19 cellular contexts compared by ENCODE assay signal in genomic region chr11:1082346-1082727, GRCh38. TPM values are rescaled to one million over a fixed set of nuclear protein-coding genes. Genes with fewer than 3 reads are reported as not detected.
A peak's percentile ranks its signal among the peaks of the same experiment; 100 is the strongest.
DNase-seq lines count a peak whose midpoint lies in the region; ATAC-seq, FAIRE-seq and TF ChIP-seq lines count a peak whose summit lies in the region.
"Had no signal": no experiment of that assay in that cellular context is flagged by ENCODE, and none has a peak within 500 bp of the region (broad histone marks: within the 10 kb centered on the region; RNA-seq: fewer than 3 reads in every experiment).

No MANE protein-coding gene starts in this region.

- H3K9me3 ChIP-seq in A549 (no peaks in the 10 kb centered on the region), osteoblast (ENCODE audit: low read depth, low read length) (no peaks in the 10 kb centered on the region)
- H3K9me3 ChIP-seq: HAP-1, MG63 had no signal

- H3K4me1 Mint-ChIP-seq in activated CD8-positive, alpha-beta memory T cell treated with anti-CD3 and anti-CD28 coated beads, Interleukin-2, amount 10 ng/mL, durations not matched to agents 7 days and 5 days = no peaks in the 10 kb centered on the region
- H3K4me1 Mint-ChIP-seq in glutamatergic neuron (ENCODE audit: low read depth, unreplicated experiment) = no peaks in the 10 kb centered on the region
- H3K4me1 Mint-ChIP-seq: CD4-positive, CD25-positive, alpha-beta regulatory T cell had no signal

- H3K27ac Mint-ChIP-seq in activated CD8-positive, alpha-beta memory T cell treated with anti-CD3 and anti-CD28 coated beads, Interleukin-2, amount 10 ng/mL, durations not matched to agents 7 days and 5 days = no peak overlapping the region
- H3K27ac Mint-ChIP-seq in glutamatergic neuron (ENCODE audit: unreplicated experiment) = no peak overlapping the region
- H3K27ac Mint-ChIP-seq: CD4-positive, CD25-positive, alpha-beta regulatory T cell had no signal

- TF ChIP-seq CTCF in A549 (IDR thresholded peaks at IDR 0.05) (no peak), glutamatergic neuron (IDR thresholded peaks at IDR 0.05; ENCODE audit: partially characterized antibody, unreplicated experiment) (no peak), osteoblast (IDR thresholded peaks at IDR 0.05; ENCODE audit: extremely low read depth, low read depth, low read length) (no peak)

- H3K4me2 ChIP-seq in A549 = no peak overlapping the region
- no peak overlapping the region for H3K4me2 ChIP-seq in osteoblast (ENCODE audit: insufficient read depth, low read length)

- no peaks in the 10 kb centered on the region for H3K9me3 Mint-ChIP-seq in activated CD8-positive, alpha-beta memory T cell treated with anti-CD3 and anti-CD28 coated beads, Interleukin-2, amount 10 ng/mL, durations not matched to agents 7 days and 5 days (ENCODE audit: low read depth)
- peaks cover 1% of the 10 kb centered on the region for H3K9me3 Mint-ChIP-seq in glutamatergic neuron (ENCODE audit: unreplicated experiment)
- H3K9me3 Mint-ChIP-seq: CD4-positive, CD25-positive, alpha-beta regulatory T cell had no signal

- no peak overlapping the region for H3K4me3 Mint-ChIP-seq in activated CD8-positive, alpha-beta memory T cell treated with anti-CD3 and anti-CD28 coated beads, Interleukin-2, amount 10 ng/mL, durations not matched to agents 7 days and 5 days
- no peak overlapping the region for H3K4me3 Mint-ChIP-seq in glutamatergic neuron (ENCODE audit: unreplicated experiment)
- H3K4me3 Mint-ChIP-seq: CD4-positive, CD25-positive, alpha-beta regulatory T cell had no signal

- TF ChIP-seq RAD21 in A549 (conservative IDR thresholded peaks at IDR 0.05 in 1 of 2, IDR thresholded peaks at IDR 0.05 in 1 of 2) = no peak

- no peaks in the 10 kb centered on the region for H3K4me1 ChIP-seq in A549
- H3K4me1 ChIP-seq in osteoblast (ENCODE audit: insufficient read depth, low read length) = no peaks in the 10 kb centered on the region
- H3K4me1 ChIP-seq: HAP-1 had no signal

- peak; percentile 12 for DNase-seq in activated CD8-positive, alpha-beta memory T cell treated with anti-CD3 and anti-CD28 coated beads, Interleukin-2, amount 50 U/mL, for 4 hours
- DNase-seq in activated CD8-positive, alpha-beta memory T cell treated with anti-CD3 and anti-CD28 coated beads, Interleukin-2, amount 10 ng/mL, durations not matched to agents 7 days and 5 days = no peak
- no peak for DNase-seq in A549 (ENCODE audit: low read depth in 1 of 2, low spot score in 1 of 2)
- peak; percentile 13 for DNase-seq in glutamatergic neuron
- peak; percentile 73 for DNase-seq in osteoblast (ENCODE audit: insufficient read length, low spot score, missing footprints)
- no peak for DNase-seq in GM19239 (ENCODE audit: insufficient read length, low spot score)
- DNase-seq in AG08395 (ENCODE audit: low spot score) = no peak
- DNase-seq: AML-193; Calu3; CD4-positive, CD25-positive, alpha-beta regulatory T cell; MG63; NCI-H1105; NCI-H1694 treated with DMSO at 0.1 percent for 48 hours; NCI-H774 had no signal

- H3K4me3 ChIP-seq in A549 (no peak overlapping the region), osteoblast (ENCODE audit: insufficient read depth, low read length) (no peak overlapping the region)
- H3K4me3 ChIP-seq: HAP-1, MG63 had no signal

- no peak for TF ChIP-seq POLR2A in A549 (IDR thresholded peaks at IDR 0.05; ENCODE audit: low read length)

- H2AFZ ChIP-seq in osteoblast (ENCODE audit: low read length) = no peak overlapping the region

- CTCF ChIA-PET in activated CD8-positive, alpha-beta memory T cell treated with anti-CD3 and anti-CD28 coated beads, Interleukin-2, amount 10 ng/mL, durations not matched to agents 7 days and 5 days (lab: Charles Lee) = no interaction called here
- CTCF ChIA-PET in A549 (lab: Yijun Ruan, JAX) = no interaction called here

- TF ChIP-seq EP300 in A549 (IDR thresholded peaks at IDR 0.05) = no peak

- H3K27me3 Mint-ChIP-seq in activated CD8-positive, alpha-beta memory T cell treated with anti-CD3 and anti-CD28 coated beads, Interleukin-2, amount 10 ng/mL, durations not matched to agents 7 days and 5 days = no peaks in the 10 kb centered on the region
- H3K27me3 Mint-ChIP-seq in glutamatergic neuron (ENCODE audit: unreplicated experiment) = no peaks in the 10 kb centered on the region
- H3K27me3 Mint-ChIP-seq: CD4-positive, CD25-positive, alpha-beta regulatory T cell had no signal

- no peaks in the 10 kb centered on the region for H4K20me1 ChIP-seq in osteoblast (ENCODE audit: insufficient read depth, low read length)

- no peak for ATAC-seq in activated CD8-positive, alpha-beta memory T cell treated with anti-CD3 and anti-CD28 coated beads, Interleukin-2, amount 10 ng/mL, durations not matched to agents 7 days and 5 days
- ATAC-seq in A549 = peak; percentile 6 to 30; a peak in 3 of 6 replicates
- no peak for ATAC-seq in GM18502 (IDR thresholded peaks at IDR 0.05; ENCODE audit: poor library complexity, unreplicated experiment)

- H3K36me3 Mint-ChIP-seq in activated CD8-positive, alpha-beta memory T cell treated with anti-CD3 and anti-CD28 coated beads, Interleukin-2, amount 10 ng/mL, durations not matched to agents 7 days and 5 days = no peaks in the 10 kb centered on the region
- H3K36me3 Mint-ChIP-seq in glutamatergic neuron (ENCODE audit: unreplicated experiment) = no peaks in the 10 kb centered on the region
- H3K36me3 Mint-ChIP-seq: CD4-positive, CD25-positive, alpha-beta regulatory T cell had no signal

- FAIRE-seq in A549 (lab: Jason Lieb, UNC) (no peak), GM19239 (lab: Jason Lieb, UNC) (no peak)
- FAIRE-seq: GM18507 had no signal

- H3K36me3 ChIP-seq in osteoblast (ENCODE audit: insufficient read depth, low read length) = no peaks in the 10 kb centered on the region
- H3K36me3 ChIP-seq: HAP-1, MG63 had no signal

- no peaks in the 10 kb centered on the region for H3K79me2 ChIP-seq in osteoblast (ENCODE audit: insufficient read depth, low read length)

- H3K27ac ChIP-seq in A549 (no peak overlapping the region), osteoblast (ENCODE audit: low read depth, low read length) (no peak overlapping the region)

- POLR2A ChIA-PET in A549 (lab: Yijun Ruan, JAX) = no interaction called here

- no peaks in the 10 kb centered on the region for H3K27me3 ChIP-seq in osteoblast (ENCODE audit: insufficient read depth, low read length)
- H3K27me3 ChIP-seq: MG63 had no signal

- 77% methylated on average over 9 of the region's 14 CpGs for WGBS in A549 (ENCODE audit: missing lambda C conversion rate)

TF ChIP-seq in A549, 52 proteins besides CTCF, POLR2A, EP300 and RAD21:
- TF ChIP-seq HOXB5 (CRISPR knock-in tag; IDR thresholded peaks at IDR 0.05) (no peak), RCOR1 (IDR thresholded peaks at IDR 0.05; ENCODE audit: low read depth, low read length) (no peak)

RNA-seq across cellular contexts. Expression of gene MUC2, which starts 7.7 kb away (rescaled TPM):
- not detected for total RNA-seq in activated CD8-positive, alpha-beta memory T cell treated with anti-CD3 and anti-CD28 coated beads, Interleukin-2, amount 10 ng/mL, durations not matched to agents 7 days and 5 days
- polyA plus RNA-seq in A549 (2011; rRNA removed) (0.01 and 0.04 TPM in 2 replicates), A549 (2017; fragmentation: RNase III; extraction: RNeasy Plus Mini Kit Qiagen cat#74134 plus additional on column Dnase treatment) (0.03 TPM in 3 replicates)
- polyA plus RNA-seq in A549 (2012; cell fraction: cytosol; rRNA removed) = 0.01 TPM in 2 replicates
- 0.29 and 0.90 TPM in 2 replicates for polyA plus RNA-seq in A549 (2012; cell fraction: nucleus; rRNA removed)
- polyA minus RNA-seq in A549 (2011; rRNA and poly(A)+ RNA removed) = 0.04 and 0.05 TPM in 2 replicates
- total RNA-seq in glutamatergic neuron (ENCODE audit: unreplicated experiment) (not detected), osteoblast (not detected in 2 replicates)
- total RNA-seq: A673; Calu3; CD4-positive, CD25-positive, alpha-beta regulatory T cell; NCI-H460 had no signal
- polyA plus RNA-seq: CD4-positive, CD25-positive, alpha-beta regulatory T cell had no signal

RNA-seq across cellular contexts. Expression of gene MUC6, which starts 45.8 kb away (rescaled TPM):
- total RNA-seq in activated CD8-positive, alpha-beta memory T cell treated with anti-CD3 and anti-CD28 coated beads, Interleukin-2, amount 10 ng/mL, durations not matched to agents 7 days and 5 days = not detected
- polyA plus RNA-seq in A549 (2011; rRNA removed) (not detected in 2 replicates), A549 (2017; fragmentation: RNase III; extraction: RNeasy Plus Mini Kit Qiagen cat#74134 plus additional on column Dnase treatment) (not detected in 3 replicates)
- polyA plus RNA-seq in A549 (2012; cell fraction: cytosol; rRNA removed) = not detected in 2 replicates
- under 0.01 TPM in 1 of 2 replicates, not detected in the other for polyA plus RNA-seq in A549 (2012; cell fraction: nucleus; rRNA removed)
- 0.08 TPM in 1 of 2 replicates, not detected in the other for polyA minus RNA-seq in A549 (2011; rRNA and poly(A)+ RNA removed)
- total RNA-seq in glutamatergic neuron (ENCODE audit: unreplicated experiment) (not detected), osteoblast (not detected in 2 replicates)
- total RNA-seq: A673; CD4-positive, CD25-positive, alpha-beta regulatory T cell; NCI-H460 had no signal

Comparison
In these comparisons a context has a peak if more than half of its experiments do, and no peak if none do; other contexts are left out.
1. DNase-seq: peak in activated CD8-positive, alpha-beta memory T cell treated with anti-CD3 and anti-CD28 coated beads, Interleukin-2, amount 50 U/mL, for 4 hours (single experiment), glutamatergic neuron (single experiment) and osteoblast (single experiment); none in activated CD8-positive, alpha-beta memory T cell treated with anti-CD3 and anti-CD28 coated beads, Interleukin-2, amount 10 ng/mL, durations not matched to agents 7 days and 5 days (single experiment), A549 (0 of 2), GM19239 (single experiment) and AG08395 (single experiment).
2. ATAC-seq: peak in A549 (2 of 2); none in activated CD8-positive, alpha-beta memory T cell treated with anti-CD3 and anti-CD28 coated beads, Interleukin-2, amount 10 ng/mL, durations not matched to agents 7 days and 5 days (single experiment) and GM18502 (single experiment).